ENCODE assay signal across 18 cellular contexts in the genomic region with DNA sequence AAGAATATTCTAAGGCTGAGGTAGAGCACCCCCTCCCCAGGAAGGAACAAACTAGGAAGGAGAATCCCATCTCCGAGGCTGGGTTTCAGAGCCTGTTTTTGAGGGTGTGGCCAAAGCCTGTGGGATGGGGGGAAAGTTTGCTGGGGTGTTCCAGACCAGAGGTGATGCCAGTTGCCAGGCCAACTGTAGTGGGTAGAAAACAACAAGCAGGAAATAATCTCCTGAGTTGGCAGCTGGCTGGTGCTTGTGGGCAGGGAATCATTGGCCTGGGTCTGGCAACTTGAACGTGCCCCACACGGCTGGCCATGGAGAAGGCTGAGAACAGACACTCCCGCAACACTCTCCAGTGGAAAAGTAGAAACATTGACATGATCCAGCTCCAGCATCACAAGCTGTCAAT.
"Had no signal": no experiment of that assay in that cellular context is flagged by ENCODE, and none has a peak within 500 bp of the region (broad histone marks: within the 10 kb centered on the region; RNA-seq: fewer than 3 reads in every experiment).

No MANE protein-coding gene starts in this region.

- H3K4me3 ChIP-seq: lung, psoas muscle, uterus had no signal

- H3K4me3 Mint-ChIP-seq: activated B cell treated with CpG ODN at 0.5 μM for 24 hours; activated naive CD8-positive, alpha-beta T cell; brain; dendritic cell treated with granulocyte-macrophage colony-stimulating factor and Interleukin-4, amounts not matched to agents 40 ng/mL and 50 ng/mL, for 4 days; T-helper 17 cell had no signal

- H3K27ac ChIP-seq: epithelial cell of prostate, psoas muscle, uterus had no signal

- DNase-seq: activated B cell treated with CpG ODN at 0.5 μM for 24 hours; activated CD4-positive, alpha-beta T cell treated with anti-CD3 and anti-CD28 coated beads, Interleukin-2, amount 50 U/mL, for 1 hour; activated effector memory CD4-positive, alpha-beta T cell treated with Interleukin-2 at 50 U/mL for 16 hours; activated T-cell treated with anti-CD3 and anti-CD28 coated beads for 4 hours; amygdala; cerebellar nuclear complex; effector memory CD8-positive, alpha-beta T cell; hippocampal formation; left cardiac atrium; psoas muscle; stimulated activated CD4-positive, alpha-beta T cell treated with anti-CD3 and anti-CD28 coated beads, Interleukin-4, amount 100 ng/mL, for 4 hours; T-helper 17 cell; uterus had no signal

- H3K27me3 ChIP-seq: uterus had no signal

- H3K27me3 Mint-ChIP-seq: activated B cell treated with CpG ODN at 0.5 μM for 24 hours; activated naive CD8-positive, alpha-beta T cell; brain; dendritic cell treated with granulocyte-macrophage colony-stimulating factor and Interleukin-4, amounts not matched to agents 40 ng/mL and 50 ng/mL, for 4 days; effector memory CD8-positive, alpha-beta T cell; T-helper 17 cell had no signal

- H3K4me1 ChIP-seq: psoas muscle, uterus had no signal

- H3K9me3 ChIP-seq: psoas muscle, uterus had no signal

- ATAC-seq: effector memory CD8-positive, alpha-beta T cell; left cardiac atrium; psoas muscle; T-helper 17 cell had no signal

- H3K36me3 ChIP-seq: uterus had no signal

- H3K4me1 Mint-ChIP-seq: activated B cell treated with CpG ODN at 0.5 μM for 24 hours had no signal

- H3K36me3 Mint-ChIP-seq: brain had no signal

- H3K27ac Mint-ChIP-seq: activated B cell treated with CpG ODN at 0.5 μM for 24 hours; activated naive CD8-positive, alpha-beta T cell; brain; dendritic cell treated with granulocyte-macrophage colony-stimulating factor and Interleukin-4, amounts not matched to agents 40 ng/mL and 50 ng/mL, for 4 days; effector memory CD8-positive, alpha-beta T cell; T-helper 17 cell had no signal
